In the genomic region with DNA sequence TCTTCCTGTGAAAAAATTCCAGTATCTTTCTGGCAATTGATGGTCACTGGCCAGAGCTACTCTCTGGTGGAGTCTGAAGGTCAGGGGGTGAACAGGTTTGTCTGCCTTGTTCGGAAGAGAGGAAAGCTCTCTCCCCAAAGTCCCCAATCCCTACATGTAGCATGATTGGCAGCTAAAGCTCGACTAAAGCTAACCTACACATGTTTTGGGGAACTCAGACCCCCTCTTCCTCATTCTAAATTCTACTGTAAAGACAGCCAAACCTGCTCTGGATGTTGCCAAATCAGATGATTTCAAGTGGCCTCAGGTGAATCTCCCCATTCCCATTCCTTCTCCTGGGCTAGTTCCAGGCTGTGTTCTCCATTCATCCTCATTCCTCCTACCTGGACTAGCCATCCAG, we compare ENCODE assay signal across 20 cellular contexts.
DNase-seq lines count a peak whose midpoint lies in the region; ATAC-seq lines count a peak whose summit lies in the region.
"Had no signal": no experiment of that assay in that cellular context is flagged by ENCODE, and none has a peak within 500 bp of the region (broad histone marks: within the 10 kb centered on the region; RNA-seq: fewer than 3 reads in every experiment).

No MANE protein-coding gene starts in this region.

- DNase-seq in activated naive CD4-positive, alpha-beta T cell treated with Interleukin-2 at 50 U/mL for 16 hours = no peak
- DNase-seq in activated naive CD8-positive, alpha-beta T cell treated with anti-CD3 and anti-CD28 coated beads, Interleukin-2, amount 10 ng/mL, durations not matched to agents 7 days and 5 days = no peak
- DNase-seq in NCI-H1105 (lab: John Stamatoyannopoulos, UW) = no peak
- DNase-seq: activated CD4-positive, alpha-beta T cell treated with anti-CD3 and anti-CD28 coated beads for 4 hours; aorta; heart left ventricle; mammary epithelial cell; NCI-H1417; NCI-H526; PC-3; posterior cingulate gyrus; SJCRH30; stimulated activated CD4-positive, alpha-beta T cell treated with anti-CD3 and anti-CD28 coated beads, Interleukin-1b, Interleukin-23, amount 100 ng/mL, for 48 hours had no signal

- peak overlapping the region; percentile 99 for H3K27ac ChIP-seq in KOPT-K1 (ENCODE audit: low read depth, low read length, poor library complexity, severe bottlenecking)
- H3K27ac ChIP-seq: heart left ventricle, SJCRH30, vagina had no signal

- no peaks in the 10 kb centered on the region for H3K27me3 Mint-ChIP-seq in activated naive CD4-positive, alpha-beta T cell treated with anti-CD3 and anti-CD28 coated beads, Interleukin-2, amount 50 U/mL, for 24 hours
- H3K27me3 Mint-ChIP-seq in activated naive CD8-positive, alpha-beta T cell treated with anti-CD3 and anti-CD28 coated beads, Interleukin-2, amount 10 ng/mL, durations not matched to agents 7 days and 5 days = no peaks in the 10 kb centered on the region

- H3K9me3 Mint-ChIP-seq in activated naive CD4-positive, alpha-beta T cell treated with anti-CD3 and anti-CD28 coated beads, Interleukin-2, amount 50 U/mL, for 24 hours = no peaks in the 10 kb centered on the region
- peaks cover 5% of the 10 kb centered on the region for H3K9me3 Mint-ChIP-seq in activated naive CD8-positive, alpha-beta T cell treated with anti-CD3 and anti-CD28 coated beads, Interleukin-2, amount 10 ng/mL, durations not matched to agents 7 days and 5 days

- ATAC-seq in activated naive CD8-positive, alpha-beta T cell treated with anti-CD3 and anti-CD28 coated beads, Interleukin-2, amount 10 ng/mL, durations not matched to agents 7 days and 5 days (ENCODE audit: low read depth) = no peak
- ATAC-seq in HG03378 (IDR thresholded peaks at IDR 0.05; ENCODE audit: unreplicated experiment) (no peak), GM21360 (IDR thresholded peaks at IDR 0.05; ENCODE audit: unreplicated experiment) (no peak)
- ATAC-seq: heart left ventricle, PC-3 had no signal

- peak overlapping the region; percentile 84 for H3K27ac Mint-ChIP-seq in activated naive CD4-positive, alpha-beta T cell treated with anti-CD3 and anti-CD28 coated beads, Interleukin-2, amount 50 U/mL, for 24 hours
- peak overlapping the region; percentile 82 for H3K27ac Mint-ChIP-seq in activated naive CD8-positive, alpha-beta T cell treated with anti-CD3 and anti-CD28 coated beads, Interleukin-2, amount 10 ng/mL, durations not matched to agents 7 days and 5 days
- H3K27ac Mint-ChIP-seq: nephron had no signal

- H3K36me3 ChIP-seq in KOPT-K1 (ENCODE audit: insufficient read depth, low read length) = no peaks in the 10 kb centered on the region
- H3K36me3 ChIP-seq: HAP-1, heart left ventricle, SJCRH30, vagina had no signal

- POLR2A ChIA-PET in activated naive CD8-positive, alpha-beta T cell treated with anti-CD3 and anti-CD28 coated beads, Interleukin-2, amount 10 ng/mL, durations not matched to agents 7 days and 5 days (lab: Charles Lee) = interaction anchor here (1.7 kb wide), 1 partner anchor 174 kb away, joined by 5 read pairs; no protein-coding TSS in a partner anchor

- H3K4me1 Mint-ChIP-seq in activated naive CD4-positive, alpha-beta T cell treated with anti-CD3 and anti-CD28 coated beads, Interleukin-2, amount 50 U/mL, for 24 hours = peaks cover 72% of the 10 kb centered on the region
- H3K4me1 Mint-ChIP-seq in activated naive CD8-positive, alpha-beta T cell treated with anti-CD3 and anti-CD28 coated beads, Interleukin-2, amount 10 ng/mL, durations not matched to agents 7 days and 5 days = peaks cover 39% of the 10 kb centered on the region
- H3K4me1 Mint-ChIP-seq: nephron had no signal

- no peaks in the 10 kb centered on the region for H3K36me3 Mint-ChIP-seq in activated naive CD4-positive, alpha-beta T cell treated with anti-CD3 and anti-CD28 coated beads, Interleukin-2, amount 50 U/mL, for 24 hours
- peaks cover 17% of the 10 kb centered on the region for H3K36me3 Mint-ChIP-seq in activated naive CD8-positive, alpha-beta T cell treated with anti-CD3 and anti-CD28 coated beads, Interleukin-2, amount 10 ng/mL, durations not matched to agents 7 days and 5 days

- peaks cover 11% of the 10 kb centered on the region for H3K9me3 ChIP-seq in KOPT-K1 (ENCODE audit: insufficient read depth, low read length, poor library complexity, severe bottlenecking)
- H3K9me3 ChIP-seq: SJCRH30, vagina had no signal

- no peak overlapping the region for H3K4me3 Mint-ChIP-seq in activated naive CD4-positive, alpha-beta T cell treated with anti-CD3 and anti-CD28 coated beads, Interleukin-2, amount 50 U/mL, for 24 hours
- H3K4me3 Mint-ChIP-seq in activated naive CD8-positive, alpha-beta T cell treated with anti-CD3 and anti-CD28 coated beads, Interleukin-2, amount 10 ng/mL, durations not matched to agents 7 days and 5 days = peak overlapping the region; percentile 47
- H3K4me3 Mint-ChIP-seq: nephron had no signal
